In genomic region chr6:127547215-127547614, GRCh38 we compare ENCODE assay signal across 9 cellular contexts. TPM values are rescaled to one million over a fixed set of nuclear protein-coding genes. Genes with fewer than 3 reads are reported as not detected.
DNase-seq lines count a peak whose midpoint lies in the region; ATAC-seq, FAIRE-seq and TF ChIP-seq lines count a peak whose summit lies in the region.
"Had no signal": no experiment of that assay in that cellular context is flagged by ENCODE, and none has a peak within 500 bp of the region (broad histone marks: within the 10 kb centered on the region; RNA-seq: fewer than 3 reads in every experiment).

No MANE protein-coding gene starts in this region.

- H3K4me3 ChIP-seq in SJCRH30 (no peak overlapping the region), tibial artery (no peak overlapping the region)

- no peak for TF ChIP-seq CTCF in tibial artery (IDR thresholded peaks at IDR 0.05)

- intact Hi-C loops in tibial artery (cut with DNase I; ENCODE audit: low total_unique reads), result no loop called here

- no peaks in the 10 kb centered on the region for H3K9me3 ChIP-seq in SJCRH30 (replicated peaks)
- H3K9me3 ChIP-seq in tibial artery, result no peaks in the 10 kb centered on the region

- H3K27ac ChIP-seq in SJCRH30 (no peak overlapping the region), tibial artery (no peak overlapping the region)

- ATAC-seq in GM18868 (IDR thresholded peaks at IDR 0.05; ENCODE audit: unreplicated experiment) (peak; percentile 69), HG02588 (IDR thresholded peaks at IDR 0.05; ENCODE audit: unreplicated experiment) (no peak)

- no peak for FAIRE-seq in frontal cortex (lab: Jason Lieb, UNC)

- H3K27me3 ChIP-seq in SJCRH30 (no peaks in the 10 kb centered on the region; the same call in 1 of the 2 replicates), tibial artery (peaks cover 0 to 2% of the 10 kb centered on the region in 2 donors)

- H3K36me3 ChIP-seq in SJCRH30, result no peaks in the 10 kb centered on the region
- H3K36me3 ChIP-seq in tibial artery, result no peaks in the 10 kb centered on the region

- DNase-seq in AG20443 (ENCODE audit: low spot score), result peak; percentile 20
- peak; percentile 15 to 24 for DNase-seq in SJCRH30
- peak; percentile 2 for DNase-seq in hepatic stellate cell (ENCODE audit: low spot score)
- DNase-seq in NCI-H510A (lab: John Stamatoyannopoulos, UW), result no peak
- DNase-seq in frontal cortex (ENCODE audit: low spot score in 2 of 2), result no peak
- no peak for DNase-seq in tibial artery

- no peaks in the 10 kb centered on the region for H3K4me1 ChIP-seq in SJCRH30
- H3K4me1 ChIP-seq in tibial artery, result peaks cover 0 to 4% (median 0%) of the 10 kb centered on the region in 4 donors

RNA-seq across cellular contexts. Expression of gene C6orf58, which starts 29.8 kb away (rescaled TPM):
- not detected in 2 replicates for total RNA-seq in SJCRH30 (2014; rRNA removed; shearing (Covaris generic))
- 1.6 TPM for total RNA-seq in frontal cortex
- total RNA-seq: glomerular endothelial cell had no signal

Comparison
In these comparisons a context has a peak if more than half of its experiments do, and no peak if none do; other contexts are left out.
1. DNase-seq: peak in AG20443 (single experiment), SJCRH30 (2 of 2) and hepatic stellate cell (single experiment); none in NCI-H510A (single experiment), frontal cortex (0 of 2) and tibial artery (0 of 2).